In genomic region chr13:40812724-40813445, GRCh38 we compare ENCODE assay signal across 14 cellular contexts. TPM values are rescaled to one million over a fixed set of nuclear protein-coding genes. Genes with fewer than 3 reads are reported as not detected.
A peak's percentile ranks its signal among the peaks of the same experiment; 100 is the strongest.
DNase-seq lines count a peak whose midpoint lies in the region; ATAC-seq and TF ChIP-seq lines count a peak whose summit lies in the region.
"Had no signal": no experiment of that assay in that cellular context is flagged by ENCODE, and none has a peak within 500 bp of the region (broad histone marks: within the 10 kb centered on the region; RNA-seq: fewer than 3 reads in every experiment).

No MANE protein-coding gene starts in this region.

- peak overlapping the region; percentile 21 for H2AFZ ChIP-seq in IMR-90 (replicated peaks; ENCODE audit: low read length, poor library complexity)

- no peak overlapping the region for H3K4ac ChIP-seq in IMR-90 (ENCODE audit: low read depth, low read length)

- H3K27ac ChIP-seq in BLaER1 treated with 17β-estradiol and CSF1 and Interleukin-3, amounts not matched to agents 10 nM and 100 nM: peak overlapping the region in 4 of 11 experiments; percentile 7 to 56 (median 32); a peak in 4 of 22 replicates
- H3K27ac ChIP-seq in IMR-90 (ENCODE audit: insufficient read depth, low read length): no peak overlapping the region
- no peak overlapping the region for H3K27ac ChIP-seq in left lung
- no peak overlapping the region for H3K27ac ChIP-seq in spleen
- H3K27ac ChIP-seq: BLaER1, colonic mucosa had no signal

- WGBS in IMR-90 (ENCODE audit: extremely low coverage in 2 of 2, insufficient read length in 1 of 2), 2 experiments: 100% methylated on average over 2 of the region's 6 CpGs; no CpG with 5 or more reads in 1 of the 2 experiments
- WGBS in spleen, 5 donors: 94 to 98% (median 97%) methylated on average over 4 to 6 of the region's 6 CpGs

- H3K4me3 ChIP-seq in BLaER1 treated with 17β-estradiol and CSF1 and Interleukin-3, amounts not matched to agents 10 nM and 100 nM: no peak overlapping the region
- H3K4me3 ChIP-seq in IMR-90 (ENCODE audit: insufficient read depth, low read depth, low read length) (no peak overlapping the region), left lung (no peak overlapping the region), spleen (no peak overlapping the region)
- H3K4me3 ChIP-seq: BLaER1, colonic mucosa had no signal

- no peak for TF ChIP-seq CTCF in IMR-90 (conservative IDR thresholded peaks at IDR 0.05; ENCODE audit: low read depth, low read length)
- no peak for TF ChIP-seq CTCF in chondrocyte (IDR thresholded peaks at IDR 0.05)
- no peak for TF ChIP-seq CTCF in left lung (IDR thresholded peaks at IDR 0.05)
- TF ChIP-seq CTCF in spleen (IDR thresholded peaks at IDR 0.05 in 8 of 11, conservative IDR thresholded peaks at IDR 0.05 in 3 of 11): no peak

- H3K4me2 ChIP-seq in BLaER1 treated with 17β-estradiol and CSF1 and Interleukin-3, amounts not matched to agents 10 nM and 100 nM: peak overlapping the region in 6 of 11 experiments; percentile 43 to 76 (median 68); a peak in 7 of 22 replicates
- H3K4me2 ChIP-seq in IMR-90 (ENCODE audit: low read depth, low read length): no peak overlapping the region

- DNase-seq in IMR-90 (peak; percentile 78), chondrocyte (ENCODE audit: low spot score) (no peak), lung microvascular endothelial cell (ENCODE audit: low read depth in 2 of 2) (peak; percentile 26 to 35), left lung (no peak), spleen (no peak)
- DNase-seq in natural killer cell treated with Interleukin-12 subunit alpha and Interleukin-12 subunit beta and Interleukin-15 and Interleukin-18, amount 100 ng/mL, for 72 hours (ENCODE audit: low spot score): no peak
- DNase-seq: activated naive CD4-positive, alpha-beta T cell treated with anti-CD3 and anti-CD28 coated beads, Interleukin-2, amount 10 ng/mL, durations not matched to agents 7 days and 5 days; colonic mucosa; NCI-H1417 treated with DMSO at 0.1 percent for 48 hours; NCI-H748 treated with DMSO at 0.1 percent for 48 hours had no signal

- peaks cover 0 to 48% (median 41%) of the 10 kb centered on the region in 11 experiments; a peak in 20 of 22 replicates for H3K36me3 ChIP-seq in BLaER1 treated with 17β-estradiol and CSF1 and Interleukin-3, amounts not matched to agents 10 nM and 100 nM
- H3K36me3 ChIP-seq in IMR-90 (ENCODE audit: control insufficient read depth, insufficient read depth, low read length) (peaks cover 15% of the 10 kb centered on the region), left lung (peaks cover 0 to 29% of the 10 kb centered on the region in 2 donors), spleen (peaks cover 0 to 65% (median 9%) of the 10 kb centered on the region in 6 donors)
- H3K36me3 ChIP-seq: colonic mucosa had no signal

- no peak overlapping the region for H3K23ac ChIP-seq in IMR-90 (ENCODE audit: low read depth, low read length)

- H4K20me1 ChIP-seq in BLaER1 treated with 17β-estradiol and CSF1 and Interleukin-3, amounts not matched to agents 10 nM and 100 nM: no peaks in the 10 kb centered on the region
- H4K20me1 ChIP-seq in IMR-90 (ENCODE audit: insufficient read depth, low read length): no peaks in the 10 kb centered on the region
- H4K20me1 ChIP-seq: BLaER1 had no signal

- H3K9me3 ChIP-seq in BLaER1 treated with 17β-estradiol and CSF1 and Interleukin-3, amounts not matched to agents 10 nM and 100 nM (replicated peaks in 1 of 11): peaks cover 0 to 15% (median 10%) of the 10 kb centered on the region in 11 experiments; a peak in 8 of 22 replicates
- H3K9me3 ChIP-seq in IMR-90 (ENCODE audit: control insufficient read depth, insufficient read depth, low read length): no peaks in the 10 kb centered on the region
- no peaks in the 10 kb centered on the region for H3K9me3 ChIP-seq in left lung
- peaks cover 0 to 20% (median 11%) of the 10 kb centered on the region in 8 donors for H3K9me3 ChIP-seq in spleen
- H3K9me3 ChIP-seq: colonic mucosa had no signal

- no peaks in the 10 kb centered on the region for H3K79me1 ChIP-seq in IMR-90 (ENCODE audit: low read depth in 1 of 2, low read length in 2 of 2)

- H3K4me1 Mint-ChIP-seq in chondrocyte (ENCODE audit: low read depth): no peaks in the 10 kb centered on the region
- peaks cover 0 to 5% of the 10 kb centered on the region in 2 donors for H3K4me1 Mint-ChIP-seq in natural killer cell treated with Interleukin-12 subunit alpha and Interleukin-12 subunit beta and Interleukin-15 and Interleukin-18, amount 100 ng/mL, for 72 hours (ENCODE audit: low read depth in 2 of 2)
- H3K4me1 Mint-ChIP-seq: activated naive CD4-positive, alpha-beta T cell treated with anti-CD3 and anti-CD28 coated beads, Interleukin-2, amount 10 ng/mL, durations not matched to agents 7 days and 5 days; stimulated activated effector memory CD8-positive, alpha-beta T cell treated with anti-CD3 and anti-CD28 coated beads, Interleukin-12 subunit alpha, Interleukin-12 subunit beta, amount 100 ng/mL, for 72 hours had no signal

- no peak overlapping the region for H2BK15ac ChIP-seq in IMR-90 (ENCODE audit: low read depth, low read length)

- dilution Hi-C loops in IMR-90 (cut with HindIII; ENCODE audit: low sequenced_read_pairs, unreplicated experiment): no loop called here

- peaks cover 38% of the 10 kb centered on the region for H3K36me3 Mint-ChIP-seq in chondrocyte (ENCODE audit: low read depth)
- peaks cover 7% of the 10 kb centered on the region for H3K36me3 Mint-ChIP-seq in natural killer cell treated with Interleukin-12 subunit alpha and Interleukin-12 subunit beta and Interleukin-15 and Interleukin-18, amount 100 ng/mL, for 72 hours

- H3K14ac ChIP-seq in IMR-90 (replicated peaks; ENCODE audit: low read depth, low read length): no peak overlapping the region

- H3K27me3 ChIP-seq in BLaER1 treated with 17β-estradiol and CSF1 and Interleukin-3, amounts not matched to agents 10 nM and 100 nM: no peaks in the 10 kb centered on the region
- H3K27me3 ChIP-seq in IMR-90 (ENCODE audit: control insufficient read depth, insufficient read depth, low read length) (no peaks in the 10 kb centered on the region), left lung (no peaks in the 10 kb centered on the region), spleen (replicated peaks in 1 of 7) (no peaks in the 10 kb centered on the region)
- H3K27me3 ChIP-seq: BLaER1, colonic mucosa had no signal

- peak; percentile 46; the same call in 1 of the 2 replicates for ATAC-seq in IMR-90 (ENCODE audit: low read depth)
- no peak for ATAC-seq in natural killer cell treated with Interleukin-12 subunit alpha and Interleukin-12 subunit beta and Interleukin-15 and Interleukin-18, amount 100 ng/mL, for 72 hours
- no peak for ATAC-seq in left lung
- no peak for ATAC-seq in HG02840 (IDR thresholded peaks at IDR 0.05; ENCODE audit: low FRiP score, unreplicated experiment)
- ATAC-seq: stimulated activated effector memory CD8-positive, alpha-beta T cell treated with anti-CD3 and anti-CD28 coated beads, Interleukin-12 subunit alpha, Interleukin-12 subunit beta, amount 100 ng/mL, for 72 hours had no signal

- H4K8ac ChIP-seq in IMR-90 (ENCODE audit: low read depth in 2 of 2, low read length in 2 of 2): no peak overlapping the region

- in situ Hi-C loops in IMR-90 (cut with MboI; ENCODE audit: low sequenced_read_pairs): no loop called here

- no peak overlapping the region for H4K91ac ChIP-seq in IMR-90 (ENCODE audit: insufficient read depth, low read depth, low read length)

- H3K9me3 Mint-ChIP-seq in chondrocyte (ENCODE audit: low read depth): peaks cover 26% of the 10 kb centered on the region
- H3K9me3 Mint-ChIP-seq in natural killer cell treated with Interleukin-12 subunit alpha and Interleukin-12 subunit beta and Interleukin-15 and Interleukin-18, amount 100 ng/mL, for 72 hours: no peaks in the 10 kb centered on the region
- H3K9me3 Mint-ChIP-seq: stimulated activated effector memory CD8-positive, alpha-beta T cell treated with anti-CD3 and anti-CD28 coated beads, Interleukin-12 subunit alpha, Interleukin-12 subunit beta, amount 100 ng/mL, for 72 hours had no signal

- peak overlapping the region; percentile 27 for H3K27ac Mint-ChIP-seq in chondrocyte (ENCODE audit: unreplicated experiment)
- no peak overlapping the region for H3K27ac Mint-ChIP-seq in natural killer cell treated with Interleukin-12 subunit alpha and Interleukin-12 subunit beta and Interleukin-15 and Interleukin-18, amount 100 ng/mL, for 72 hours
- H3K27ac Mint-ChIP-seq: activated naive CD4-positive, alpha-beta T cell treated with anti-CD3 and anti-CD28 coated beads, Interleukin-2, amount 10 ng/mL, durations not matched to agents 7 days and 5 days had no signal

- H3K9ac ChIP-seq in BLaER1 treated with 17β-estradiol and CSF1 and Interleukin-3, amounts not matched to agents 10 nM and 100 nM: no peak overlapping the region
- no peak overlapping the region for H3K9ac ChIP-seq in IMR-90 (ENCODE audit: low read depth, low read length)
- H3K9ac ChIP-seq: BLaER1 had no signal

- POLR2A ChIA-PET in IMR-90 (lab: Charles Lee; ENCODE audit: unreplicated experiment): no interaction called here

- CTCF ChIA-PET in IMR-90 (lab: Yijun Ruan, JAX): no interaction called here

- H3K4me1 ChIP-seq in BLaER1 treated with 17β-estradiol and CSF1 and Interleukin-3, amounts not matched to agents 10 nM and 100 nM: peaks cover 10 to 28% (median 15%) of the 10 kb centered on the region in 10 experiments
- H3K4me1 ChIP-seq in IMR-90 (ENCODE audit: control insufficient read depth, insufficient read depth, low read length) (peaks cover 2% of the 10 kb centered on the region; the same call in 1 of the 2 replicates), left lung (peaks cover 0 to 6% of the 10 kb centered on the region in 2 donors), spleen (peaks cover 0 to 15% (median 5%) of the 10 kb centered on the region in 6 donors)
- H3K4me1 ChIP-seq: colonic mucosa had no signal

- H2AK9ac ChIP-seq in IMR-90 (replicated peaks; ENCODE audit: low read depth, low read length, poor library complexity): no peak overlapping the region

- no peak overlapping the region for H3K18ac ChIP-seq in IMR-90 (ENCODE audit: low read depth, low read length)

- H3K27me3 Mint-ChIP-seq in chondrocyte (ENCODE audit: low read depth): no peaks in the 10 kb centered on the region
- no peaks in the 10 kb centered on the region for H3K27me3 Mint-ChIP-seq in natural killer cell treated with Interleukin-12 subunit alpha and Interleukin-12 subunit beta and Interleukin-15 and Interleukin-18, amount 100 ng/mL, for 72 hours
- H3K27me3 Mint-ChIP-seq: activated naive CD4-positive, alpha-beta T cell treated with anti-CD3 and anti-CD28 coated beads, Interleukin-2, amount 10 ng/mL, durations not matched to agents 7 days and 5 days had no signal

- H3K9me1 ChIP-seq in IMR-90 (ENCODE audit: insufficient read depth, low read length): no peaks in the 10 kb centered on the region

- BruUV-seq in IMR-90 (replicated peaks; lab: Mats Ljungman, UMichigan): no TSS peak

- H2BK120ac ChIP-seq in IMR-90 (ENCODE audit: low read depth, low read length): no peak overlapping the region

- no peak overlapping the region for H2AK5ac ChIP-seq in IMR-90 (ENCODE audit: low read depth, low read length)

- no peak for TF ChIP-seq POLR2A in IMR-90 (IDR thresholded peaks at IDR 0.05; ENCODE audit: low read depth, low read length)
- TF ChIP-seq POLR2A in spleen (IDR thresholded peaks at IDR 0.05): no peak

- no peak overlapping the region for H2BK5ac ChIP-seq in IMR-90 (ENCODE audit: low read depth, low read length, poor library complexity, severe bottlenecking)

- H3K56ac ChIP-seq in IMR-90 (ENCODE audit: extremely low read depth, insufficient read depth, low read length): no peak overlapping the region

- no peak overlapping the region for H2BK20ac ChIP-seq in IMR-90 (ENCODE audit: low read depth, low read length)

- H3K4me3 Mint-ChIP-seq in chondrocyte (ENCODE audit: unreplicated experiment): no peak overlapping the region
- no peak overlapping the region for H3K4me3 Mint-ChIP-seq in natural killer cell treated with Interleukin-12 subunit alpha and Interleukin-12 subunit beta and Interleukin-15 and Interleukin-18, amount 100 ng/mL, for 72 hours
- H3K4me3 Mint-ChIP-seq: activated naive CD4-positive, alpha-beta T cell treated with anti-CD3 and anti-CD28 coated beads, Interleukin-2, amount 10 ng/mL, durations not matched to agents 7 days and 5 days; stimulated activated effector memory CD8-positive, alpha-beta T cell treated with anti-CD3 and anti-CD28 coated beads, Interleukin-12 subunit alpha, Interleukin-12 subunit beta, amount 100 ng/mL, for 72 hours had no signal

- H4K5ac ChIP-seq in IMR-90 (ENCODE audit: low read depth, low read length): no peak overlapping the region

- TF ChIP-seq RAD21 in IMR-90 (IDR thresholded peaks at IDR 0.05; ENCODE audit: low read length): no peak

- intact Hi-C loops in IMR-90 (cut with micrococcal nuclease): no loop called here
- intact Hi-C loops in left lung (cut with DNase I): no loop called here
- intact Hi-C loops in spleen (cut with DNase I; ENCODE audit: low total_unique reads): no loop called here

RNA-seq across cellular contexts. Expression of gene SLC25A15, which starts 23.5 kb away (rescaled TPM):
- total RNA-seq in IMR-90 (2012; rRNA removed): 13.3 and 16.1 TPM in 2 replicates
- polyA plus RNA-seq in IMR-90 (2012; rRNA removed): 5.2 and 5.4 TPM in 2 replicates
- polyA plus RNA-seq in IMR-90 (2012; cell fraction: cytosol; rRNA removed): 3.6 and 4.7 TPM in 2 replicates
- polyA plus RNA-seq in IMR-90 (2012; cell fraction: nucleus; rRNA removed; ENCODE audit: low replicate concordance): 2.5 TPM in 2 replicates
- 8.2 to 10.0 TPM (median 9.3 TPM) in 3 replicates for total RNA-seq in chondrocyte
- 11.3 and 16.3 TPM in 2 replicates for total RNA-seq in lung microvascular endothelial cell
- total RNA-seq in natural killer cell treated with Interleukin-12 subunit alpha and Interleukin-12 subunit beta and Interleukin-15 and Interleukin-18, amount 100 ng/mL, for 72 hours: 10 to 100 TPM in 1 of 2 donors, 1 to 10 TPM in 1; 6.2 to 15.3 TPM
- total RNA-seq in left lung: 10 to 100 TPM in 1 of 2 donors, 1 to 10 TPM in 1; 6.3 to 10.5 TPM
- 1 to 10 TPM; 2.9 to 6.2 (median 4.4) TPM for total RNA-seq in spleen
- 1 to 10 TPM in 2 of 3 donors, under 1 TPM in 1; 0.96 to 1.6 (median 1.2) TPM for polyA plus RNA-seq in spleen

RNA-seq across cellular contexts. Expression of gene MRPS31, which starts 41.9 kb away (rescaled TPM):
- total RNA-seq in IMR-90 (2012; rRNA removed) (9.3 and 15.3 TPM in 2 replicates), chondrocyte (11.5 to 15.4 TPM (median 12.3 TPM) in 3 replicates), lung microvascular endothelial cell (5.2 and 8.1 TPM in 2 replicates), left lung (10 to 100 TPM; 13.3 to 18.4 TPM), spleen (10 to 100 TPM; 16.8 to 32.2 (median 25.1) TPM)
- polyA plus RNA-seq in IMR-90 (2012; rRNA removed) (14.8 and 15.0 TPM in 2 replicates), spleen (10 to 100 TPM; 31.0 to 33.2 (median 32.5) TPM)
- 2.3 and 4.2 TPM in 2 replicates for polyA plus RNA-seq in IMR-90 (2012; cell fraction: cytosol; rRNA removed)
- 2.4 and 16.6 TPM in 2 replicates for polyA plus RNA-seq in IMR-90 (2012; cell fraction: nucleus; rRNA removed; ENCODE audit: low replicate concordance)
- total RNA-seq in natural killer cell treated with Interleukin-12 subunit alpha and Interleukin-12 subunit beta and Interleukin-15 and Interleukin-18, amount 100 ng/mL, for 72 hours: 10 to 100 TPM; 25.2 to 27.4 TPM

Comparison
In these comparisons a context has a peak if more than half of its experiments do, and no peak if none do; other contexts are left out.
1. DNase-seq: peak in IMR-90 (single experiment) and lung microvascular endothelial cell (2 of 2); none in chondrocyte (single experiment), natural killer cell treated with Interleukin-12 subunit alpha and Interleukin-12 subunit beta and Interleukin-15 and Interleukin-18, amount 100 ng/mL, for 72 hours (single experiment), left lung (0 of 2) and spleen (single experiment).